1 cellular context compared by ENCODE assay signal in the genomic region with DNA sequence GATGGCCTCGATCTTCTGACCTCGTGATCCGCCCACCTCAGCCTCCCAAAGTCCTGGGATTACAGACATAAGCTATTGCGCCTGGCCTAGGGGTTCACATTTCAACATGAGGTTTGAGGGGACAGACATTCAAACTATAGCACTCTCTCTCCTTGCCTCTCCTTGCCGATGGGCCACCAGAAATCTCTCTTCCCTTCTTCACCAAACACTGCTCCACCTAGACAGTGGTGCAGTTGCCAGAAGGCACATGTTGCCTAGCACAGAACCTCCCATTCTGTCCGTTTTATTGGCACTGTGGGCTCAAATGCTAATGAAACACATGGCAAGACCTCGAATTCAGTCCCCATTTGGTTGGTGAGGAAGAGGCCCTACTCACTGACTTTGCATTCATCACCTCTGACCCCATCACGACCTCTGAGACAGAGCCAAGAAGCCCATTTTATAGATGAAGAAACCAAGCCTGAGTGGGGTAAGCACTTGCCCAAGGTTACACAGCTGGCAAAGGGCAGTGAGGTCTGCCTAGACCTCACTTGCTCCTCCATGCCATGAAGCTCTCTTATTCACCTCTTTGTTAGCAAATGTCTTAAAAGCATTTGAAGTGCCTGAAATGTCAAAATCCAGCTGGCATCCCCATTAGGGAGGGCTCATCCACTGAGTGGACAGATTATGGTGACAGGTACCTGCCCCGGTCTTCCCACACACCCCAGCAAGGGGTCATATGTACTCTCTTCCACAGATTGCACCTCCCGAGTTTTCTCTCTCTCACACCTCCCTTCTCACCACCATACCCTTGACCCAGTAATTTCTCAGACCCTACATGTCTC.
TF ChIP-seq lines count a peak whose summit lies in the region.

No MANE protein-coding gene starts in this region.

TF ChIP-seq in GM23338, 12 proteins besides CTCF, POLR2A, EP300 and RAD21:
- TF ChIP-seq NANOG (IDR thresholded peaks at IDR 0.05; ENCODE audit: borderline replicate concordance) (no peak), EZH2phosphoT487 (IDR thresholded peaks at IDR 0.05; ENCODE audit: unreplicated experiment) (no peak), ZNF462 (CRISPR knock-in tag; IDR thresholded peaks at IDR 0.05) (no peak), ZNF331 (CRISPR knock-in tag; IDR thresholded peaks at IDR 0.05; ENCODE audit: low read depth) (no peak), CREB1 (CRISPR knock-in tag; IDR thresholded peaks at IDR 0.05; ENCODE audit: low read depth) (no peak), POLR2AphosphoS5 (IDR thresholded peaks at IDR 0.05; ENCODE audit: low read depth) (no peak), STAT1 (IDR thresholded peaks at IDR 0.05; ENCODE audit: unreplicated experiment) (no peak), ZNF114 (CRISPR knock-in tag; IDR thresholded peaks at IDR 0.05) (no peak), EZH2 (IDR thresholded peaks at IDR 0.05; ENCODE audit: low read depth, unreplicated experiment) (no peak), JUNB (IDR thresholded peaks at IDR 0.05; ENCODE audit: unreplicated experiment) (no peak)
- TF ChIP-seq, protein P1, sequence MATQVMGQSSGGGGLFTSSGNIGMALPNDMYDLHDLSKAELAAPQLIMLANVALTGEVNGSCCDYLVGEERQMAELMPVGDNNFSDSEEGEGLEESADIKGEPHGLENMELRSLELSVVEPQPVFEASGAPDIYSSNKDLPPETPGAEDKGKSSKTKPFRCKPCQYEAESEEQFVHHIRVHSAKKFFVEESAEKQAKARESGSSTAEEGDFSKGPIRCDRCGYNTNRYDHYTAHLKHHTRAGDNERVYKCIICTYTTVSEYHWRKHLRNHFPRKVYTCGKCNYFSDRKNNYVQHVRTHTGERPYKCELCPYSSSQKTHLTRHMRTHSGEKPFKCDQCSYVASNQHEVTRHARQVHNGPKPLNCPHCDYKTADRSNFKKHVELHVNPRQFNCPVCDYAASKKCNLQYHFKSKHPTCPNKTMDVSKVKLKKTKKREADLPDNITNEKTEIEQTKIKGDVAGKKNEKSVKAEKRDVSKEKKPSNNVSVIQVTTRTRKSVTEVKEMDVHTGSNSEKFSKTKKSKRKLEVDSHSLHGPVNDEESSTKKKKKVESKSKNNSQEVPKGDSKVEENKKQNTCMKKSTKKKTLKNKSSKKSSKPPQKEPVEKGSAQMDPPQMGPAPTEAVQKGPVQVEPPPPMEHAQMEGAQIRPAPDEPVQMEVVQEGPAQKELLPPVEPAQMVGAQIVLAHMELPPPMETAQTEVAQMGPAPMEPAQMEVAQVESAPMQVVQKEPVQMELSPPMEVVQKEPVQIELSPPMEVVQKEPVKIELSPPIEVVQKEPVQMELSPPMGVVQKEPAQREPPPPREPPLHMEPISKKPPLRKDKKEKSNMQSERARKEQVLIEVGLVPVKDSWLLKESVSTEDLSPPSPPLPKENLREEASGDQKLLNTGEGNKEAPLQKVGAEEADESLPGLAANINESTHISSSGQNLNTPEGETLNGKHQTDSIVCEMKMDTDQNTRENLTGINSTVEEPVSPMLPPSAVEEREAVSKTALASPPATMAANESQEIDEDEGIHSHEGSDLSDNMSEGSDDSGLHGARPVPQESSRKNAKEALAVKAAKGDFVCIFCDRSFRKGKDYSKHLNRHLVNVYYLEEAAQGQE (IDR thresholded peaks at IDR 0.05; ENCODE audit: unreplicated experiment) = no peak
- TF ChIP-seq, protein P2, sequence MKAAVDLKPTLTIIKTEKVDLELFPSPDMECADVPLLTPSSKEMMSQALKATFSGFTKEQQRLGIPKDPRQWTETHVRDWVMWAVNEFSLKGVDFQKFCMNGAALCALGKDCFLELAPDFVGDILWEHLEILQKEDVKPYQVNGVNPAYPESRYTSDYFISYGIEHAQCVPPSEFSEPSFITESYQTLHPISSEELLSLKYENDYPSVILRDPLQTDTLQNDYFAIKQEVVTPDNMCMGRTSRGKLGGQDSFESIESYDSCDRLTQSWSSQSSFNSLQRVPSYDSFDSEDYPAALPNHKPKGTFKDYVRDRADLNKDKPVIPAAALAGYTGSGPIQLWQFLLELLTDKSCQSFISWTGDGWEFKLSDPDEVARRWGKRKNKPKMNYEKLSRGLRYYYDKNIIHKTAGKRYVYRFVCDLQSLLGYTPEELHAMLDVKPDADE (IDR thresholded peaks at IDR 0.05) = no peak
